ENCODE assay signal across 24 cellular contexts in the genomic region with DNA sequence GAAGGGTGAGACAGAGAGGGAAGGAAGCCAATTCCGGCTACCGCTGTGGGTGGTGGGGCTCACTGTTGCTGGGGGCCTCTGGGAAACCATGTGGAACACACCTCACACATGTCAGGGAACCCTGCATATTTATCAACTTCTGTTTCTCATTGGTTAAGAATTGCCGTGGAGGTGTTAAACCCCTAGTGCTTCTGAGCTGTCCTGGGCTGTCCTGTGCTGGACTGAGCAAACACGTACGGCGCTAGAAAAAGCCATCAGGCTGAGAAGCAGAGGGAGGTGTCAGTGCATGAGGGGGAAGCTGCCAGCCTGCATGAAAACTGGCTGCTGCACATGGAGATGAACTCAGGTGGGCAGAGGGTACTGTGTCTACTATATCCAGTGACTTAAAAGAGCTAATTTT.
"Had no signal": no experiment of that assay in that cellular context is flagged by ENCODE, and none has a peak within 500 bp of the region (broad histone marks: within the 10 kb centered on the region; RNA-seq: fewer than 3 reads in every experiment).

No MANE protein-coding gene starts in this region.

- H3K4me1 Mint-ChIP-seq: activated CD4-positive, alpha-beta memory T cell treated with anti-CD3 and anti-CD28 coated beads, Interleukin-2, amount 10 ng/mL, durations not matched to agents 7 days and 5 days; activated CD4-positive, alpha-beta T cell treated with anti-CD3 and anti-CD28 coated beads, Interleukin-2, amount 10 ng/mL, durations not matched to agents 7 days and 5 days; activated naive CD4-positive, alpha-beta T cell treated with anti-CD3 and anti-CD28 coated beads, Interleukin-2, amount 10 ng/mL, durations not matched to agents 7 days and 5 days; activated naive CD8-positive, alpha-beta T cell treated with anti-CD3 and anti-CD28 coated beads for 36 hours; activated T-helper 17 cell treated with anti-CD3 and anti-CD28 coated beads, Interleukin-2, amount 50 U/mL, for 72 hours had no signal

- H3K27me3 ChIP-seq: brain microvascular endothelial cell, cardiac muscle cell, SJSA1 had no signal

- H3K27ac ChIP-seq: brain microvascular endothelial cell, cardiac muscle cell, SJSA1 had no signal

- H3K27ac Mint-ChIP-seq: activated CD4-positive, alpha-beta memory T cell treated with anti-CD3 and anti-CD28 coated beads, Interleukin-2, amount 10 ng/mL, durations not matched to agents 7 days and 5 days; activated CD4-positive, alpha-beta T cell treated with anti-CD3 and anti-CD28 coated beads, Interleukin-2, amount 10 ng/mL, durations not matched to agents 7 days and 5 days; activated naive CD4-positive, alpha-beta T cell treated with anti-CD3 and anti-CD28 coated beads, Interleukin-2, amount 10 ng/mL, durations not matched to agents 7 days and 5 days; activated naive CD8-positive, alpha-beta T cell treated with anti-CD3 and anti-CD28 coated beads for 36 hours; activated T-helper 17 cell treated with anti-CD3 and anti-CD28 coated beads, Interleukin-2, amount 50 U/mL, for 72 hours; T-helper 17 cell had no signal

- H3K9me3 Mint-ChIP-seq: activated CD4-positive, alpha-beta memory T cell treated with anti-CD3 and anti-CD28 coated beads, Interleukin-2, amount 10 ng/mL, durations not matched to agents 7 days and 5 days; activated CD4-positive, alpha-beta T cell treated with anti-CD3 and anti-CD28 coated beads, Interleukin-2, amount 10 ng/mL, durations not matched to agents 7 days and 5 days; activated naive CD4-positive, alpha-beta T cell treated with anti-CD3 and anti-CD28 coated beads, Interleukin-2, amount 10 ng/mL, durations not matched to agents 7 days and 5 days; activated naive CD8-positive, alpha-beta T cell treated with anti-CD3 and anti-CD28 coated beads for 36 hours; activated T-helper 17 cell treated with anti-CD3 and anti-CD28 coated beads, Interleukin-2, amount 50 U/mL, for 72 hours had no signal

- H3K4me3 ChIP-seq: cardiac muscle cell, K562, SJSA1 had no signal

- H3K9me3 ChIP-seq: SJSA1 had no signal

- ATAC-seq: activated T-helper 17 cell treated with anti-CD3 and anti-CD28 coated beads, Interleukin-2, amount 50 U/mL, for 72 hours; K562; PC-3; T-helper 17 cell had no signal

- H3K4me3 Mint-ChIP-seq: activated CD4-positive, alpha-beta memory T cell treated with anti-CD3 and anti-CD28 coated beads, Interleukin-2, amount 10 ng/mL, durations not matched to agents 7 days and 5 days; activated CD4-positive, alpha-beta T cell treated with anti-CD3 and anti-CD28 coated beads, Interleukin-2, amount 10 ng/mL, durations not matched to agents 7 days and 5 days; activated naive CD4-positive, alpha-beta T cell treated with anti-CD3 and anti-CD28 coated beads, Interleukin-2, amount 10 ng/mL, durations not matched to agents 7 days and 5 days; activated naive CD8-positive, alpha-beta T cell treated with anti-CD3 and anti-CD28 coated beads for 36 hours; activated T-helper 17 cell treated with anti-CD3 and anti-CD28 coated beads, Interleukin-2, amount 50 U/mL, for 72 hours; T-helper 17 cell had no signal

- H3K36me3 Mint-ChIP-seq: activated naive CD4-positive, alpha-beta T cell treated with anti-CD3 and anti-CD28 coated beads, Interleukin-2, amount 10 ng/mL, durations not matched to agents 7 days and 5 days; activated naive CD8-positive, alpha-beta T cell treated with anti-CD3 and anti-CD28 coated beads for 36 hours had no signal

- H3K36me3 ChIP-seq: brain microvascular endothelial cell, cardiac muscle cell, SJSA1 had no signal

- DNase-seq: activated CD4-positive, alpha-beta memory T cell treated with anti-CD3 and anti-CD28 coated beads, Interleukin-2, amount 10 ng/mL, durations not matched to agents 7 days and 5 days; activated CD4-positive, alpha-beta T cell treated with anti-CD3 and anti-CD28 coated beads, Interleukin-2, amount 10 ng/mL, durations not matched to agents 7 days and 5 days; activated CD4-positive, CD25-positive, alpha-beta regulatory T cell; activated gamma-delta T cell; activated naive CD4-positive, alpha-beta T cell treated with anti-CD3 and anti-CD28 coated beads, Interleukin-2, amount 10 ng/mL, durations not matched to agents 7 days and 5 days; activated naive CD8-positive, alpha-beta T cell treated with anti-CD3 and anti-CD28 coated beads for 36 hours; activated T-cell treated with anti-CD3 and anti-CD28 coated beads for 4 hours; activated T-cell treated with anti-CD3 and anti-CD28 coated beads, Interleukin-2, amount 50 U/mL, for 48 hours; brain microvascular endothelial cell; Karpas-422; NCI-H1105 treated with DMSO at 0.1 percent for 48 hours; NCI-H1436 treated with DMSO at 0.1 percent for 48 hours; NCI-H1930; NCI-H345; NCI-H510A; NCI-H526 treated with DMSO at 0.1 percent for 48 hours; NCI-H82; PC-3; T-helper 17 cell; T-helper 9 cell had no signal
